In the genomic region with DNA sequence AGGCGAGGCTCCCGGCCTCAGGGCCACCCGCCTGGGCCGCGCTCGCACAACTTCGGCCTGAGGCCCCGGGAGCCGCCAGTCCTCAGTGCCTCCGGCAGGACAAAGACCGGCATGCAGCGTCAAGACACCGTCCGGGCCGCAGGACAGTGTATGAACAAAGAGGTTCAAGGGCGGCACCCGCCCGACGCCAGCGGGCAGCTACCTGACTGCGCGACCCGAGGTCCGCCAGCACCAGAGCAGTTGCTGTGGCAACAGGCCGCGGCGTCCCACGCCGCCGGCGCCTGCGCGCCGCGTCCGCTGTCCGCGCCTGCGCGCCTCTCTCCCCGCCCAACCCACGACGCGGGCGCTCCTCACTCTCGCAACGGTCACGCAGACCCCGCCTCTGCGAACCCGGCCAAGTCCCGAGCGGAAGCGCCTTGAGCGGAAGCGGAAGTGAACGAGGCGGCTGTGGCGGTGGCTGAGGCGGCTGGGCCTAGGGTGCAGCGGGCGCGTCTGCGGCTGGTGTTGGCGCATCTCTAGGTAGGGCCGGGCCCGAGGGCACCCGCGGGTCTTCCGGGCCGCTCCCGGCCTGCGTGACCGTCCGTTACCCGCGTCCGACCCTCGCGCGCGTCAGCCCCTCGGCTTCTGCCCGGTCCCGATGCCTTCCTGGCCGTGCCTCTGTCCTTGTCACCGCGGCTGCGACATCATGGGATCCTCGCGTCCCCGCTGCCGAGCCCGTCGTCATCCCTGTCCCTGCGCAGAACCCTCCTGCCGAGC, we compare ENCODE assay signal across 8 cellular contexts. TPM values are rescaled to one million over a fixed set of nuclear protein-coding genes. Genes with fewer than 3 reads are reported as not detected.
DNase-seq lines count a peak whose midpoint lies in the region; ATAC-seq and TF ChIP-seq lines count a peak whose summit lies in the region.

A gene with protein sequence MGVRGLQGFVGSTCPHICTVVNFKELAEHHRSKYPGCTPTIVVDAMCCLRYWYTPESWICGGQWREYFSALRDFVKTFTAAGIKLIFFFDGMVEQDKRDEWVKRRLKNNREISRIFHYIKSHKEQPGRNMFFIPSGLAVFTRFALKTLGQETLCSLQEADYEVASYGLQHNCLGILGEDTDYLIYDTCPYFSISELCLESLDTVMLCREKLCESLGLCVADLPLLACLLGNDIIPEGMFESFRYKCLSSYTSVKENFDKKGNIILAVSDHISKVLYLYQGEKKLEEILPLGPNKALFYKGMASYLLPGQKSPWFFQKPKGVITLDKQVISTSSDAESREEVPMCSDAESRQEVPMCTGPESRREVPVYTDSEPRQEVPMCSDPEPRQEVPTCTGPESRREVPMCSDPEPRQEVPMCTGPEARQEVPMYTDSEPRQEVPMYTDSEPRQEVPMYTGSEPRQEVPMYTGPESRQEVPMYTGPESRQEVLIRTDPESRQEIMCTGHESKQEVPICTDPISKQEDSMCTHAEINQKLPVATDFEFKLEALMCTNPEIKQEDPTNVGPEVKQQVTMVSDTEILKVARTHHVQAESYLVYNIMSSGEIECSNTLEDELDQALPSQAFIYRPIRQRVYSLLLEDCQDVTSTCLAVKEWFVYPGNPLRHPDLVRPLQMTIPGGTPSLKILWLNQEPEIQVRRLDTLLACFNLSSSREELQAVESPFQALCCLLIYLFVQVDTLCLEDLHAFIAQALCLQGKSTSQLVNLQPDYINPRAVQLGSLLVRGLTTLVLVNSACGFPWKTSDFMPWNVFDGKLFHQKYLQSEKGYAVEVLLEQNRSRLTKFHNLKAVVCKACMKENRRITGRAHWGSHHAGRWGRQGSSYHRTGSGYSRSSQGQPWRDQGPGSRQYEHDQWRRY (plus strand): TSS at position 435 of the 756 bp plus-strand sequence. CDS start 10,633 bp downstream, outside the sequence.

- H3K4me3 ChIP-seq in SK-N-SH (ENCODE audit: low read depth in 2 of 2, low read length in 1 of 2) (peak within 1 kb of the TSS; percentile 94 to 100), suprapubic skin (peak within 1 kb of the TSS; percentile 98)

- H3K36me3 ChIP-seq in SK-N-SH (replicated peaks in 1 of 2; ENCODE audit: control insufficient read depth in 1 of 2, insufficient read depth in 2 of 2, low read length in 1 of 2) (peaks cover 0 to 10% of the 10 kb centered on the region in 2 experiments), suprapubic skin (no peaks in the 10 kb centered on the region)

- DNase-seq in GM10248 (ENCODE audit: extremely low spot score) = peak; percentile 98
- DNase-seq in NCI-H1092 (lab: John Stamatoyannopoulos, UW) = peak; percentile 99
- DNase-seq in SK-N-SH = peak; percentile 99
- peak; percentile 96 for DNase-seq in activated naive CD4-positive, alpha-beta T cell treated with anti-CD3 and anti-CD28 coated beads, Interleukin-2, amount 50 U/mL, for 16 hours
- peak; percentile 98 for DNase-seq in germinal center (ENCODE audit: low spot score)
- peak; percentile 97 for DNase-seq in occipital lobe (lab: John Stamatoyannopoulos, UW)
- DNase-seq in suprapubic skin (ENCODE audit: low spot score in 2 of 2) = peak; percentile 97 to 98

- POLR2A ChIA-PET in GM10248 (lab: Yijun Ruan, JAX) = no interaction called here
- POLR2A ChIA-PET in SK-N-SH (lab: Yijun Ruan, JAX) = interaction anchor here (1.0 kb wide), 3 partner anchors 49 to 555 kb away, joined by 3 read pairs; a partner anchor contains a TSS

- peak; percentile 97 for ATAC-seq in HG02610 (IDR thresholded peaks at IDR 0.05; ENCODE audit: unreplicated experiment)

- peak within 1 kb of the TSS; percentile 96 for H3K4me2 ChIP-seq in SK-N-SH

- CTCF ChIA-PET in GM10248 (lab: Yijun Ruan, JAX) (interaction anchor here (1.3 kb wide), 2 partner anchors 14 to 210 kb away, joined by 3 read pairs; no protein-coding TSS in a partner anchor), SK-N-SH (lab: Yijun Ruan, JAX) (interaction anchor here (0.5 to 4.2 kb wide), 5 partner anchors 11 to 518 kb away, joined by 3 to 15 read pairs (median 3); no protein-coding TSS in a partner anchor)

- H3K27me3 ChIP-seq in SK-N-SH (ENCODE audit: insufficient read depth) (no peaks in the 10 kb centered on the region), suprapubic skin (no peaks in the 10 kb centered on the region)

- TF ChIP-seq EP300 in SK-N-SH (IDR thresholded peaks at IDR 0.05; ENCODE audit: borderline replicate concordance in 1 of 2, low read depth in 1 of 2, low read length in 1 of 2) (no peak), suprapubic skin (IDR thresholded peaks at IDR 0.05) (no peak)

- peak within 1 kb of the TSS; percentile 94 for H3K9ac ChIP-seq in SK-N-SH

- H3K4me1 ChIP-seq in SK-N-SH (ENCODE audit: control insufficient read depth in 1 of 2, insufficient read depth in 2 of 2, low read depth in 1 of 2, low read length in 1 of 2) (peaks cover 11 to 30% of the 10 kb centered on the region in 2 experiments; a peak in 3 of 4 replicates), suprapubic skin (peaks cover 46% of the 10 kb centered on the region)

- WGBS in SK-N-SH (ENCODE audit: low lambda C conversion rate) = 0% methylated on average over 8 of the region's 97 CpGs
- WGBS in suprapubic skin = 0% methylated on average over 9 of the region's 97 CpGs

- no peak for TF ChIP-seq RAD21 in SK-N-SH (IDR thresholded peaks at IDR 0.05; ENCODE audit: low read length)

- no peaks in the 10 kb centered on the region for H3K9me3 ChIP-seq in SK-N-SH
- H3K9me3 ChIP-seq in suprapubic skin = no peaks in the 10 kb centered on the region

- TF ChIP-seq CTCF in GM10248 (IDR thresholded peaks at IDR 0.05; ENCODE audit: control extremely low read depth, extremely low read depth, low read depth, missing control alignments) (no peak), SK-N-SH (IDR thresholded peaks at IDR 0.05) (no peak), suprapubic skin (IDR thresholded peaks at IDR 0.05) (no peak)

- H3F3A ChIP-seq in SK-N-SH (replicated peaks; ENCODE audit: insufficient read depth) = no peaks in the 10 kb centered on the region

- H2AFZ ChIP-seq in SK-N-SH (ENCODE audit: low read depth) = peak within 1 kb of the TSS; percentile 83

- no peaks in the 10 kb centered on the region for H3K9me2 ChIP-seq in SK-N-SH

- H3K79me2 ChIP-seq in SK-N-SH (ENCODE audit: insufficient read depth) = peaks cover 56% of the 10 kb centered on the region

- H3K27ac ChIP-seq in SK-N-SH (ENCODE audit: low read depth in 2 of 2, low read length in 1 of 2) (peak within 1 kb of the TSS; percentile 71 to 84), suprapubic skin (peak within 1 kb of the TSS; percentile 94)

- peaks cover 30% of the 10 kb centered on the region for H4K20me1 ChIP-seq in SK-N-SH (ENCODE audit: insufficient read depth)

- peak; percentile 62 to 96 for TF ChIP-seq POLR2A in suprapubic skin (IDR thresholded peaks at IDR 0.05)

TF ChIP-seq in SK-N-SH, 30 proteins besides CTCF, POLR2A, EP300 and RAD21 (continues in another document):
- TF ChIP-seq JUND (IDR thresholded peaks at IDR 0.05) = no peak
- no peak for TF ChIP-seq SMC3 (IDR thresholded peaks at IDR 0.05; ENCODE audit: low read depth, low read length)
- TF ChIP-seq YY1 (IDR thresholded peaks at IDR 0.05; ENCODE audit: low read depth) = no peak; the same call in 1 of the 2 replicates
- TF ChIP-seq RXRA (IDR thresholded peaks at IDR 0.05; ENCODE audit: borderline replicate concordance, low read depth) = no peak
- no peak for TF ChIP-seq RFX5 (IDR thresholded peaks at IDR 0.05; ENCODE audit: low read length)
- TF ChIP-seq CHD2 (IDR thresholded peaks at IDR 0.05; ENCODE audit: low read length, partially characterized antibody) = no peak
- TF ChIP-seq RCOR1 (IDR thresholded peaks at IDR 0.05; ENCODE audit: low read length) = no peak
- peak; percentile 93 for TF ChIP-seq TAF1 (IDR thresholded peaks at IDR 0.05; ENCODE audit: borderline replicate concordance, low read depth, low read length)
- no peak for TF ChIP-seq TCF12 (IDR thresholded peaks at IDR 0.05)
- TF ChIP-seq NFIC (IDR thresholded peaks at IDR 0.05; ENCODE audit: borderline replicate concordance) = no peak
- TF ChIP-seq NRF1 (IDR thresholded peaks at IDR 0.05; ENCODE audit: low read depth, low read length) = peak; percentile 99
- no peak for TF ChIP-seq FOXJ3 (CRISPR knock-in tag; IDR thresholded peaks at IDR 0.05)
- no peak for TF ChIP-seq TEAD4 (IDR thresholded peaks at IDR 0.05; ENCODE audit: borderline replicate concordance, insufficient read depth)
- TF ChIP-seq ELF1 (IDR thresholded peaks at IDR 0.05) = peak; percentile 88
- TF ChIP-seq GABPA (IDR thresholded peaks at IDR 0.05; ENCODE audit: low read depth) = peak; percentile 92
- TF ChIP-seq, protein P1, sequence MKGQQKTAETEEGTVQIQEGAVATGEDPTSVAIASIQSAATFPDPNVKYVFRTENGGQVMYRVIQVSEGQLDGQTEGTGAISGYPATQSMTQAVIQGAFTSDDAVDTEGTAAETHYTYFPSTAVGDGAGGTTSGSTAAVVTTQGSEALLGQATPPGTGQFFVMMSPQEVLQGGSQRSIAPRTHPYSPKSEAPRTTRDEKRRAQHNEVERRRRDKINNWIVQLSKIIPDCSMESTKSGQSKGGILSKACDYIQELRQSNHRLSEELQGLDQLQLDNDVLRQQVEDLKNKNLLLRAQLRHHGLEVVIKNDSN (IDR thresholded peaks at IDR 0.05; ENCODE audit: borderline replicate concordance, low read depth) = no peak
- no peak for TF ChIP-seq GATA2 (CRISPR knock-in tag; IDR thresholded peaks at IDR 0.05)
- peak; percentile 97 for TF ChIP-seq POLR2AphosphoS5 (IDR thresholded peaks at IDR 0.05; ENCODE audit: low read depth, low read length)

RNA-seq across cellular contexts. Expression of the gene that starts here (rescaled TPM):
- 7.7 and 9.6 TPM in 2 replicates for polyA plus RNA-seq in SK-N-SH (2012; rRNA removed)
- polyA plus RNA-seq in SK-N-SH (2012; cell fraction: cytosol; rRNA removed) = 9.0 and 9.2 TPM in 2 replicates
- 20.5 and 22.1 TPM in 2 replicates for polyA plus RNA-seq in SK-N-SH (2012; cell fraction: nucleus; rRNA removed)
- total RNA-seq in occipital lobe = 62.4 TPM
- total RNA-seq in suprapubic skin = 10 to 100 TPM; 19.9 to 55.4 (median 27.6) TPM

Comparison
In these comparisons a context has a peak if more than half of its experiments do, and no peak if none do; other contexts are left out.
1. Peak in every context shown above with its lines: DNase-seq, ATAC-seq, H3K4me3 ChIP-seq and H3K27ac ChIP-seq.